ENCODE assay signal across 8 cellular contexts in the genomic region with DNA sequence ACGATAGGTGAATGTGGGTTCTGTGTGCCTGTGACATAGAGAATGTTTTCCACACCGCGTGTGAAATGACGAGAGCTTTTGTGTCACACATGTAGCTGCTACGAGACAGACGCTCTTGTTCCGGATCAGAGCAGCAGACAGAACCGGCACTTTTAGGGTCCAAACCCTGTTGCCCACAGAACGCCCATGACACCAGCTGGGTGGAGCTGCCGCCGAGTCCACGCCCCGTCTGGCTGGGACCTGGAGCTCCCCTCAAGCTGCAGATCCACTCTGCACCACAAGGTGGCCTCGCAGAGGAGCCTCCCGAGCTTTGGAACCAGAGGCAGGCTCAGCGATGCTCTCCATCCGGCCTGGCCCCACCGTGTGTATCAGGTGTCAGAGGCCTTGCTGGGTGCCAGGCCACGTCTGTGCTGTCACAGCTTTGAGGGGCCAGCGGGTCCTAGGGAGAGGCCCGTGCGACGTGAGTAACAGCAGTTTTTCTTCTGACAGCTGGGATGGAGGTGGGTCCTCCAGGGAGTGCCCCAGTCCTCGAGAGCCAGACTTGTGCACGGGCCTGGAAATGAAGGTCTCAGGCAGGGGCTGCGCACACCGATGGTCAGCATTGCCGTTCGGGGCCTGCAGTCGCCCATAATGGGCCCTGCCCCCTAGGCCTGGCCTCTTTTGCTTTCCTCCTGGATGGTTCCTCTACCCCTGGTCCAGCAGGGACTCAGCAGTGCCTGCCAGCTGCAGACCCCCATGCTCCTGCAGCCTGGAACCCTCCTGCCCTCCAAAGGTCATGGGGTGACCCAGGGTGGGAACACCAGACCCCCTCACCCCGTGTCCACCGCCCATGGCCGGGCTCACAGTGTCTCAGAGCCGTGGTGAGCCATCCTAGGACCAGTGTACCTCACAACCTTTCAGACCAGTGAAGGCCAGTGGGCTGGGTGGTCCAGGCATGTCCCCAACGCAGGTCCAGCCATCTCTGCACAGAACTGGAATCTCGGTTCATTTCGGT. TPM values are rescaled to one million over a fixed set of nuclear protein-coding genes. Genes with fewer than 3 reads are reported as not detected.
DNase-seq lines count a peak whose midpoint lies in the region; ATAC-seq, FAIRE-seq and TF ChIP-seq lines count a peak whose summit lies in the region.

No MANE protein-coding gene starts in this region.

- no peaks in the 10 kb centered on the region for H3K79me2 ChIP-seq in Loucy (ENCODE audit: insufficient read depth, low read length)

- H3K9me3 ChIP-seq in Loucy (ENCODE audit: insufficient read depth, low read depth, low read length) = no peaks in the 10 kb centered on the region
- no peaks in the 10 kb centered on the region for H3K9me3 ChIP-seq in suprapubic skin

- TF ChIP-seq EP300 in suprapubic skin (IDR thresholded peaks at IDR 0.05) = no peak

- H3K4me3 ChIP-seq in H7 (ENCODE audit: insufficient read depth, low read depth, low read length) = no peak overlapping the region
- H3K4me3 ChIP-seq in Loucy (ENCODE audit: low read length, poor library complexity, severe bottlenecking) = peak overlapping the region; percentile 32
- H3K4me3 ChIP-seq in suprapubic skin = peak overlapping the region; percentile 24

- no peak for FAIRE-seq in frontal cortex (lab: Jason Lieb, UNC)

- no peaks in the 10 kb centered on the region for H4K20me1 ChIP-seq in Loucy (ENCODE audit: insufficient read depth, low read length, poor library complexity, severe bottlenecking)

- DNase-seq in GDM1 (lab: John Stamatoyannopoulos, UW) = peak; percentile 62
- peak; percentile 98 for DNase-seq in H7
- peak; percentile 78 for DNase-seq in SHP77 treated with DMSO at 0.1 percent for 48 hours (lab: John Stamatoyannopoulos, UW)
- peak; percentile 75 for DNase-seq in activated gamma-delta T cell treated with anti-CD3 and anti-CD28 coated beads, Interleukin-2, amount 50 U/mL, for 16 hours (ENCODE audit: low read depth)
- DNase-seq in frontal cortex (ENCODE audit: low spot score in 2 of 2) = peak; percentile 80 to 94
- peak; percentile 80 for DNase-seq in omental fat pad (ENCODE audit: low spot score)
- peak; percentile 91 to 92 for DNase-seq in suprapubic skin (ENCODE audit: low spot score in 2 of 2)

- peak overlapping the region; percentile 42 for H2AFZ ChIP-seq in Loucy (ENCODE audit: low read length)

- H3K4me1 ChIP-seq in Loucy (ENCODE audit: insufficient read depth, low read length, poor library complexity, severe bottlenecking) (peaks cover 61% of the 10 kb centered on the region), suprapubic skin (peaks cover 21% of the 10 kb centered on the region)

- no peaks in the 10 kb centered on the region for H3K9me2 ChIP-seq in Loucy (replicated peaks; ENCODE audit: low read depth, low read length)

- no peaks in the 10 kb centered on the region for H3K27me3 ChIP-seq in H7 (ENCODE audit: control insufficient read depth, insufficient read depth, low read length)
- no peaks in the 10 kb centered on the region for H3K27me3 ChIP-seq in Loucy (ENCODE audit: insufficient read depth, low read length, poor library complexity, severe bottlenecking)
- H3K27me3 ChIP-seq in suprapubic skin = peaks cover 23% of the 10 kb centered on the region

- no peak for TF ChIP-seq POLR2A in suprapubic skin (IDR thresholded peaks at IDR 0.05)

- no peak overlapping the region for H3K27ac ChIP-seq in suprapubic skin

- H3K4me2 ChIP-seq in Loucy (ENCODE audit: low read depth, low read length, poor library complexity, severe bottlenecking) = peak overlapping the region; percentile 56

- H3K36me3 ChIP-seq in H7 (replicated peaks; ENCODE audit: control insufficient read depth, insufficient read depth, low read length) (no peaks in the 10 kb centered on the region), Loucy (ENCODE audit: insufficient read depth, low read length) (no peaks in the 10 kb centered on the region), suprapubic skin (no peaks in the 10 kb centered on the region)

- 46% methylated on average over 10 of the region's 37 CpGs for WGBS in suprapubic skin

- H3K9ac ChIP-seq in Loucy (ENCODE audit: low read depth, low read length, poor library complexity, severe bottlenecking) = peak overlapping the region; percentile 66

- ATAC-seq in omental fat pad (ENCODE audit: low FRiP score) = peak; percentile 85

- H3F3A ChIP-seq in Loucy (ENCODE audit: low read depth) = no peaks in the 10 kb centered on the region

- TF ChIP-seq CTCF in Loucy (conservative IDR thresholded peaks at IDR 0.05; ENCODE audit: low read length) (peak; percentile 83), omental fat pad (IDR thresholded peaks at IDR 0.05) (peak in 1 of 3 donors; percentile 91), suprapubic skin (IDR thresholded peaks at IDR 0.05) (peak; percentile 85 to 99)

RNA-seq across cellular contexts. Expression of a gene that starts 2.5 kb away (rescaled TPM):
- 0.44 TPM in 1 of 2 replicates, not detected in the other for total RNA-seq in H7 (2014; rRNA removed; shearing (Covaris generic))
- total RNA-seq in frontal cortex (1.2 TPM), omental fat pad (not detected), suprapubic skin (not detected)

RNA-seq across cellular contexts. Expression of a gene that starts 29.2 kb away (rescaled TPM):
- 3.3 and 4.4 TPM in 2 replicates for total RNA-seq in H7 (2014; rRNA removed; shearing (Covaris generic))
- total RNA-seq in frontal cortex = 7.3 TPM
- total RNA-seq in omental fat pad = 10 to 100 TPM in 1 of 4 donors, 1 to 10 TPM in 3; 4.7 to 10.6 (median 5.5) TPM
- total RNA-seq in suprapubic skin = 10 to 100 TPM in 1 of 4 donors, 1 to 10 TPM in 3; 3.1 to 11.7 (median 5.1) TPM

RNA-seq across cellular contexts. Expression of a gene that starts 29.3 kb away (rescaled TPM):
- total RNA-seq in H7 (2014; rRNA removed; shearing (Covaris generic)) = 93.4 and 112 TPM in 2 replicates
- total RNA-seq in frontal cortex (68.1 TPM), omental fat pad (10 to 100 TPM; 76.5 to 92.8 (median 83.0) TPM), suprapubic skin (10 to 100 TPM; 51.5 to 80.2 (median 68.7) TPM)
